1 cellular context compared by ENCODE assay signal in genomic region chr2:218694405-218695145, GRCh38.
TF ChIP-seq lines count a peak whose summit lies in the region.

No MANE protein-coding gene starts in this region.

TF ChIP-seq in K562, 482 proteins besides CTCF, POLR2A, EP300 and RAD21:
- TF ChIP-seq NR2C1 (IDR thresholded peaks at IDR 0.05) (peak; percentile 49), NR2C1 (tag; IDR thresholded peaks at IDR 0.05) (0 out of 2 replicates have a peak, but pooled peaks have one; percentile 35), TEAD1 (CRISPR knock-in tag; IDR thresholded peaks at IDR 0.05) (no peak)
TF ChIP-seq in K562: peak in this region for 1.
